Comparison of ENCODE assay signal across 22 cellular contexts in genomic region chrX:38845426-38845825, GRCh38.
"Had no signal": no experiment of that assay in that cellular context is flagged by ENCODE, and none has a peak within 500 bp of the region (broad histone marks: within the 10 kb centered on the region; RNA-seq: fewer than 3 reads in every experiment).

No MANE protein-coding gene starts in this region.

- H3K4me3 Mint-ChIP-seq: activated naive CD8-positive, alpha-beta T cell treated with anti-CD3 and anti-CD28 coated beads for 36 hours; mesothelial cell of epicardium; natural killer cell treated with Interleukin-12 subunit alpha and Interleukin-12 subunit beta and Interleukin-15 and Interleukin-18, amount 100 ng/mL, for 72 hours; T-cell had no signal

- DNase-seq: activated CD4-positive, alpha-beta T cell treated with anti-CD3 and anti-CD28 coated beads, Interleukin-2, amount 50 U/mL, for 1 hour; activated CD4-positive, CD25-positive, alpha-beta regulatory T cell treated with anti-CD3 and anti-CD28 coated beads, Interleukin-2, amount 50 U/mL, for 72 hours; activated CD8-positive, alpha-beta memory T cell treated with anti-CD3 and anti-CD28 coated beads, Interleukin-2, amount 50 U/mL, for 48 hours; activated naive CD4-positive, alpha-beta T cell treated with Interleukin-2 at 50 U/mL for 16 hours; activated naive CD8-positive, alpha-beta T cell treated with anti-CD3 and anti-CD28 coated beads for 36 hours; activated T-cell treated with anti-CD3 and anti-CD28 coated beads, Interleukin-2, amount 50 U/mL, for 48 hours; effector CD4-positive, alpha-beta T cell; erythroblast; foreskin keratinocyte; left ventricle myocardium superior; mammary epithelial cell; spleen; stimulated activated CD4-positive, alpha-beta T cell treated with anti-CD3 and anti-CD28 coated beads, Interleukin-4, amount 100 ng/mL, for 1 hour; stimulated activated naive CD4-positive, alpha-beta T cell treated with Interleukin-2 at 50 U/mL for 16 hours; T-cell; tibial artery; WERI-Rb-1 had no signal

- H3K9me3 ChIP-seq: prostate gland, right atrium auricular region, spleen, tibial artery had no signal

- ATAC-seq: foreskin keratinocyte; left ventricle myocardium superior; natural killer cell treated with Interleukin-12 subunit alpha and Interleukin-12 subunit beta and Interleukin-15 and Interleukin-18, amount 100 ng/mL, for 72 hours; T-cell had no signal

- FAIRE-seq: TTC549 had no signal

- H3K4me3 ChIP-seq: prostate gland, right atrium auricular region, spleen, tibial artery had no signal

- H3K27ac Mint-ChIP-seq: activated naive CD8-positive, alpha-beta T cell treated with anti-CD3 and anti-CD28 coated beads for 36 hours; mesothelial cell of epicardium; natural killer cell treated with Interleukin-12 subunit alpha and Interleukin-12 subunit beta and Interleukin-15 and Interleukin-18, amount 100 ng/mL, for 72 hours had no signal

- H3K27me3 Mint-ChIP-seq: activated naive CD8-positive, alpha-beta T cell treated with anti-CD3 and anti-CD28 coated beads for 36 hours had no signal

- H3K27ac ChIP-seq: foreskin keratinocyte, prostate gland, right atrium auricular region, spleen, tibial artery, WERI-Rb-1 had no signal

- H3K4me1 ChIP-seq: foreskin keratinocyte, prostate gland, right atrium auricular region, spleen, tibial artery had no signal

- H3K9me3 Mint-ChIP-seq: activated naive CD8-positive, alpha-beta T cell treated with anti-CD3 and anti-CD28 coated beads for 36 hours; natural killer cell treated with Interleukin-12 subunit alpha and Interleukin-12 subunit beta and Interleukin-15 and Interleukin-18, amount 100 ng/mL, for 72 hours; T-cell had no signal

- H3K36me3 ChIP-seq: prostate gland, right atrium auricular region, spleen, tibial artery, WERI-Rb-1 had no signal

- H3K36me3 Mint-ChIP-seq: activated naive CD8-positive, alpha-beta T cell treated with anti-CD3 and anti-CD28 coated beads for 36 hours; mesothelial cell of epicardium; natural killer cell treated with Interleukin-12 subunit alpha and Interleukin-12 subunit beta and Interleukin-15 and Interleukin-18, amount 100 ng/mL, for 72 hours; T-cell had no signal

- H3K4me1 Mint-ChIP-seq: mesothelial cell of epicardium had no signal

- H3K27me3 ChIP-seq: foreskin keratinocyte, right atrium auricular region, spleen, tibial artery had no signal
